Comparison of ENCODE assay signal across 7 cellular contexts in the genomic region with DNA sequence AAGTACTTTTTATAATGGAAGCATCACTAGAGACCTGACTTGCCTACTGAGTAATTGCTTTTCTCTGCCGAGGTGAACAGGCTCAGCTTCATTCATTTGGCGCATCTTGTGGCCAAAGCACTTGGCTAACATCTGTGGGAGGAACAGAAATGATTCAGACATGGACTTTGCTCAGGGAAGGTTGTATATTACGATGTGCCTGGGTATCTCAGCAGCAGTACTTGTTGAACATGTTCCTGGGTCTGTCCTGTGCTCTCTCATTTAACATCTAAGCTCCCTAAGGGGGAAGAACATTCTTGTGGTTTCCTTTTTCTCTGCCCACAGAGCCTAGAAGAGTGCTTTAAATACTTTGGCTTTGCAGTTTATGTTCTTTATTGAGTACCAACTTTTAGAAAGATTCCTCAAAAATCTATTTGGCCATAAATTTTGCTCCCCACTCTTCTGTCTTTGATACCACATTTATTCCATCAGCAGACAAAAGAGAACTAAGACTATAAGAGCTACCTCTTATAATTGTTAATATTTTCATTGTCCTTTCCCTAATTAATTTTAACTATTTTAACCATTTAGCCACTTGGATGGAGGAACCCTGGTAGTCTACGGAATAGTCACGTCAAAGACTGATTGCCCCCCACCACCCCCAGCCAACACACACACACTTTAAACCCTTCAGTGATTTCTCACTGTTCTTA.
DNase-seq lines count a peak whose midpoint lies in the region; ATAC-seq lines count a peak whose summit lies in the region.

No MANE protein-coding gene starts in this region.

- H3K4me3 Mint-ChIP-seq in activated T-helper 1 cell treated with anti-CD3 and anti-CD28 coated beads, Interleukin-12 subunit alpha, Interleukin-12 subunit beta, Interleukin-2, Interleukin-4 antibody, amounts not matched to agents 30 ng/mL and 10 ng/mL and 1 ng/mL, durations not matched to agents 14 hours and 24 hours and 36 hours: peak overlapping the region; percentile 32

- H3K4me1 Mint-ChIP-seq in activated T-helper 1 cell treated with anti-CD3 and anti-CD28 coated beads, Interleukin-12 subunit alpha, Interleukin-12 subunit beta, Interleukin-2, Interleukin-4 antibody, amounts not matched to agents 30 ng/mL and 10 ng/mL and 1 ng/mL, durations not matched to agents 14 hours and 24 hours and 36 hours (ENCODE audit: low read depth): peaks cover 84% of the 10 kb centered on the region

- peak overlapping the region; percentile 62 for H3K27ac Mint-ChIP-seq in activated T-helper 1 cell treated with anti-CD3 and anti-CD28 coated beads, Interleukin-12 subunit alpha, Interleukin-12 subunit beta, Interleukin-2, Interleukin-4 antibody, amounts not matched to agents 30 ng/mL and 10 ng/mL and 1 ng/mL, durations not matched to agents 14 hours and 24 hours and 36 hours

- H3K27me3 Mint-ChIP-seq in activated T-helper 1 cell treated with anti-CD3 and anti-CD28 coated beads, Interleukin-12 subunit alpha, Interleukin-12 subunit beta, Interleukin-2, Interleukin-4 antibody, amounts not matched to agents 30 ng/mL and 10 ng/mL and 1 ng/mL, durations not matched to agents 14 hours and 24 hours and 36 hours (ENCODE audit: insufficient read depth): peaks cover 3% of the 10 kb centered on the region

- DNase-seq in activated T-helper 1 cell treated with anti-CD3 and anti-CD28 coated beads, Interleukin-12 subunit alpha, Interleukin-12 subunit beta, Interleukin-2, Interleukin-4 antibody, amounts not matched to agents 30 ng/mL and 10 ng/mL and 1 ng/mL, durations not matched to agents 14 hours and 24 hours and 36 hours (ENCODE audit: low spot score): no peak
- DNase-seq in sciatic nerve (ENCODE audit: low spot score) (no peak), NCI-H1417 treated with DMSO at 0.1 percent for 48 hours (lab: John Stamatoyannopoulos, UW) (no peak)
- no peak for DNase-seq in stimulated activated CD8-positive, alpha-beta memory T cell treated with anti-CD3 and anti-CD28 coated beads, Interleukin-4, amount 100 ng/mL, for 48 hours

- H3K9me3 Mint-ChIP-seq in activated T-helper 1 cell treated with anti-CD3 and anti-CD28 coated beads, Interleukin-12 subunit alpha, Interleukin-12 subunit beta, Interleukin-2, Interleukin-4 antibody, amounts not matched to agents 30 ng/mL and 10 ng/mL and 1 ng/mL, durations not matched to agents 14 hours and 24 hours and 36 hours: peaks cover 12% of the 10 kb centered on the region

- ATAC-seq in GM19035 (IDR thresholded peaks at IDR 0.05; ENCODE audit: unreplicated experiment) (peak; percentile 57), HG03342 (IDR thresholded peaks at IDR 0.05; ENCODE audit: unreplicated experiment) (peak; percentile 60), sciatic nerve (peak; percentile 41), GM21360 (IDR thresholded peaks at IDR 0.05; ENCODE audit: unreplicated experiment) (no peak)

- intact Hi-C loops in activated T-helper 1 cell treated with anti-CD3 and anti-CD28 coated beads, Interleukin-12 subunit alpha, Interleukin-12 subunit beta, Interleukin-2, Interleukin-4 antibody, amounts not matched to agents 30 ng/mL and 10 ng/mL and 1 ng/mL, durations not matched to agents 14 hours and 24 hours and 36 hours (cut with micrococcal nuclease): loop anchor here (1.0 kb wide), 1 partner anchor 9 kb away; no protein-coding TSS in a partner anchor
- intact Hi-C loops in sciatic nerve (cut with DNase I): no loop called here

- H3K36me3 Mint-ChIP-seq in activated T-helper 1 cell treated with anti-CD3 and anti-CD28 coated beads, Interleukin-12 subunit alpha, Interleukin-12 subunit beta, Interleukin-2, Interleukin-4 antibody, amounts not matched to agents 30 ng/mL and 10 ng/mL and 1 ng/mL, durations not matched to agents 14 hours and 24 hours and 36 hours (ENCODE audit: low read depth): peaks cover 23% of the 10 kb centered on the region
